Comparison of ENCODE assay signal across 8 cellular contexts in the genomic region with DNA sequence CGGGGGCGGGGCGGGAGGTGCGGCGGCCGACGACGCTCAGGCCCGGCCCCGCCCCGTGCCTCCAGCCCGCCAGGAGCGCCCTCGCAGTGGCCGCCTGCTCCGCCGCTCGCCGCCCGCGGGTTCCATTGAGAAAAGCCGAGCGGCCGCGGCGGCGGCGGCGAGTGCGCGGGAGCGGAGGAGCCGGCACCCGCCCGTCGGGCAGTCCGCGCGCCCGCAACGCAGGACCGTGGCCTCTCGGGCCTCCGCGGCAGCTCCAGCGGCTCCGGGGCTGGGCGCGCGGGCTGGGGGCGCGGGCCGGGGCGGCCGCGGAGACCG. TPM values are rescaled to one million over a fixed set of nuclear protein-coding genes. Genes with fewer than 3 reads are reported as not detected.
DNase-seq lines count a peak whose midpoint lies in the region; ATAC-seq, FAIRE-seq and TF ChIP-seq lines count a peak whose summit lies in the region.

Gene ZFPM1, plus strand, starts transcription at position 64 of the 315 bp plus-strand sequence. CDS start 359 bp downstream, outside the sequence.

- TF ChIP-seq POLR2A in GM19193 (IDR thresholded peaks at IDR 0.05; ENCODE audit: extremely low read depth, insufficient read depth, insufficient read length) (peak; percentile 39), Raji (IDR thresholded peaks at IDR 0.05; ENCODE audit: insufficient read depth, low read depth, low read length) (peak; percentile 47)

- H3K9me3 Mint-ChIP-seq in stimulated activated effector memory CD8-positive, alpha-beta T cell treated with anti-CD3 and anti-CD28 coated beads, Interleukin-12 subunit alpha, Interleukin-12 subunit beta, amount 100 ng/mL, for 72 hours: no peaks in the 10 kb centered on the region

- DNase-seq in foreskin keratinocyte: no peak
- DNase-seq in stimulated activated effector memory CD8-positive, alpha-beta T cell treated with anti-CD3 and anti-CD28 coated beads, Interleukin-12 subunit alpha, Interleukin-12 subunit beta, amount 100 ng/mL, for 72 hours (ENCODE audit: low spot score in 2 of 2): no peak
- DNase-seq in OCI-M1 (lab: John Stamatoyannopoulos, UW): no peak
- no peak for DNase-seq in frontal cortex (ENCODE audit: low spot score in 2 of 2)
- no peak for DNase-seq in GM19240 (ENCODE audit: insufficient read length, low spot score)

- no peak for ATAC-seq in foreskin keratinocyte
- ATAC-seq in stimulated activated effector memory CD8-positive, alpha-beta T cell treated with anti-CD3 and anti-CD28 coated beads, Interleukin-12 subunit alpha, Interleukin-12 subunit beta, amount 100 ng/mL, for 72 hours: peak; percentile 69
- ATAC-seq in HG02571 (IDR thresholded peaks at IDR 0.05; ENCODE audit: unreplicated experiment): no peak

- H3K27ac Mint-ChIP-seq in stimulated activated effector memory CD8-positive, alpha-beta T cell treated with anti-CD3 and anti-CD28 coated beads, Interleukin-12 subunit alpha, Interleukin-12 subunit beta, amount 100 ng/mL, for 72 hours: peak within 1 kb of the TSS; percentile 93

- H3K4me1 Mint-ChIP-seq in stimulated activated effector memory CD8-positive, alpha-beta T cell treated with anti-CD3 and anti-CD28 coated beads, Interleukin-12 subunit alpha, Interleukin-12 subunit beta, amount 100 ng/mL, for 72 hours: peaks cover 33% of the 10 kb centered on the region

- H3K36me3 Mint-ChIP-seq in stimulated activated effector memory CD8-positive, alpha-beta T cell treated with anti-CD3 and anti-CD28 coated beads, Interleukin-12 subunit alpha, Interleukin-12 subunit beta, amount 100 ng/mL, for 72 hours: peaks cover 28% of the 10 kb centered on the region

- H3K27ac ChIP-seq in foreskin keratinocyte: peak within 1 kb of the TSS; percentile 60

- H3K4me1 ChIP-seq in foreskin keratinocyte: no peaks in the 10 kb centered on the region

- no peak for TF ChIP-seq CTCF in foreskin keratinocyte (conservative IDR thresholded peaks at IDR 0.05)

- no peak for FAIRE-seq in frontal cortex (lab: Jason Lieb, UNC)

- peak within 1 kb of the TSS; percentile 92 for H3K4me3 Mint-ChIP-seq in stimulated activated effector memory CD8-positive, alpha-beta T cell treated with anti-CD3 and anti-CD28 coated beads, Interleukin-12 subunit alpha, Interleukin-12 subunit beta, amount 100 ng/mL, for 72 hours

- H3K27me3 ChIP-seq in foreskin keratinocyte: no peaks in the 10 kb centered on the region

RNA-seq across cellular contexts. Expression of gene ZFPM1, which starts in this region (rescaled TPM):
- 4.4 and 4.8 TPM in 2 replicates for total RNA-seq in foreskin keratinocyte
- 2.9 and 3.0 TPM in 2 replicates for polyA plus RNA-seq in foreskin keratinocyte
- total RNA-seq in frontal cortex: 1.2 TPM
